1 cellular context compared by ENCODE assay signal in the genomic region with DNA sequence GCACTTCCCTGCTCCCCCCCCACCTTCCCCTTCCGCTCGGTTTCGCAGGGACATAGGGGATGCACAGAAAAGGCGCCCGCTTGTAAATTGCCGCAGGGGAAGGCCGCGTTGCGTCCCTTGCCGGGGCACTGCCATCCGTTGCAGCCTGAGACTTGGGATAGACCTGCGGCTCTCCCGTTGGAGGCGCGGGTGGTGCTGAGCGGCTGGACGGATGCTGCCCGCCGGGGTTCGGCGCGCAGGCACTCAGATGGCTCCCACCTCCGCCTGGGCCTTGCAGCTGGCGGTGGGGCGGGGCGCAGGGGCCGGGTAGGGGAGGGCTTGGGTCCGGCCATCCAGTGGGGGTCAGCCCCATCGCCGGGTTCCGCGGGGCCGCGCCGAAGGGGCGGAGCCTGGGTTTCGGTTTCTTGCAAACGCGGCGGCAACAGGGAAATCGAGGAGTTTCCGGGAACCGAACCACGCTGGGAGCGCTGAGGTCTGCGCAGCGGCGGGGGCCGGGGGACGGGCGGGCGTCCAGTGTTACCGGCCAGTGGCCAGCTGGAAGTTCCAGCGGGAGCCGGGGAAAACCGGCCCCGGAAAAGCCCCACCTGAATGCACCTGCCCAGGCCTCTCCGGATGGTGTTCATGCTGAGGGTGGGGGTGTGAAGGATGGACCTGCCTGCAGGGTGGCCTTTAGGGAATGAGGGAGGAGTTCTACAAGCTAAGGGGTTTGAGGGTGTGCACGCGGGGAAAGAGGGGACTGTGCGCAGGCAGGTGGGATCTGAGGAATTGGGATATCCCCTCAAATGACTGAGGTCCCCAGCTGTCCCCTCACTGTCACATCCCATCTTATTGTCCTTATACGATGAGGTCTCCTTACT.
A peak's percentile ranks its signal among the peaks of the same experiment; 100 is the strongest.
TF ChIP-seq lines count a peak whose summit lies in the region.

No MANE protein-coding gene starts in this region.

TF ChIP-seq in HepG2, 621 proteins besides CTCF, POLR2A, EP300 and RAD21 (continued from another document and continues in another):
- TF ChIP-seq, protein P1, sequence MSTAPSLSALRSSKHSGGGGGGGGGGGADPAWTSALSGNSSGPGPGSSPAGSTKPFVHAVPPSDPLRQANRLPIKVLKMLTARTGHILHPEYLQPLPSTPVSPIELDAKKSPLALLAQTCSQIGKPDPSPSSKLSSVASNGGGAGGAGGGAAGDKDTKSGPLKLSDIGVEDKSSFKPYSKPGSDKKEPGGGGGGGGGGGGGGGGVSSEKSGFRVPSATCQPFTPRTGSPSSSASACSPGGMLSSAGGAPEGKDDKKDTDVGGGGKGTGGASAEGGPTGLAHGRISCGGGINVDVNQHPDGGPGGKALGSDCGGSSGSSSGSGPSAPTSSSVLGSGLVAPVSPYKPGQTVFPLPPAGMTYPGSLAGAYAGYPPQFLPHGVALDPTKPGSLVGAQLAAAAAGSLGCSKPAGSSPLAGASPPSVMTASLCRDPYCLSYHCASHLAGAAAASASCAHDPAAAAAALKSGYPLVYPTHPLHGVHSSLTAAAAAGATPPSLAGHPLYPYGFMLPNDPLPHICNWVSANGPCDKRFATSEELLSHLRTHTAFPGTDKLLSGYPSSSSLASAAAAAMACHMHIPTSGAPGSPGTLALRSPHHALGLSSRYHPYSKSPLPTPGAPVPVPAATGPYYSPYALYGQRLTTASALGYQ (CRISPR knock-in tag; IDR thresholded peaks at IDR 0.05), result no peak
- TF ChIP-seq FOXO1 (CRISPR knock-in tag; IDR thresholded peaks at IDR 0.05) (no peak), PAX8 (CRISPR knock-in tag; IDR thresholded peaks at IDR 0.05; ENCODE audit: borderline replicate concordance) (no peak), ZNF20 (CRISPR knock-in tag; IDR thresholded peaks at IDR 0.05) (0 out of 2 replicates have a peak, but pooled peaks have one; percentile 57), SALL1 (CRISPR knock-in tag; IDR thresholded peaks at IDR 0.05) (0 out of 2 replicates have a peak, but pooled peaks have one; percentile 12), SMARCE1 (IDR thresholded peaks at IDR 0.05; ENCODE audit: borderline replicate concordance) (no peak), NCOA5 (CRISPR knock-in tag; IDR thresholded peaks at IDR 0.05) (no peak), ZNF615 (CRISPR knock-in tag; IDR thresholded peaks at IDR 0.05; ENCODE audit: borderline replicate concordance) (no peak), RELA (CRISPR knock-in tag; IDR thresholded peaks at IDR 0.05) (no peak), SNAI1 (CRISPR knock-in tag; IDR thresholded peaks at IDR 0.05; ENCODE audit: borderline replicate concordance) (peak; percentile 84), CBX5 (CRISPR knock-in tag; IDR thresholded peaks at IDR 0.05; ENCODE audit: borderline replicate concordance) (no peak), ZNF343 (CRISPR knock-in tag; IDR thresholded peaks at IDR 0.05) (0 out of 2 replicates have a peak, but pooled peaks have one; percentile 35), TBP (CRISPR knock-in tag; IDR thresholded peaks at IDR 0.05) (no peak), MYNN (CRISPR knock-in tag; IDR thresholded peaks at IDR 0.05; ENCODE audit: low read depth) (no peak), WIZ (CRISPR knock-in tag; IDR thresholded peaks at IDR 0.05) (0 out of 2 replicates have a peak, but pooled peaks have one; percentile 7), CCDC6 (CRISPR knock-in tag; IDR thresholded peaks at IDR 0.05) (peak; percentile 87), ZNF780A (CRISPR knock-in tag; IDR thresholded peaks at IDR 0.05) (no peak), NFATC3 (CRISPR knock-in tag; IDR thresholded peaks at IDR 0.05) (no peak), ZSCAN12 (CRISPR knock-in tag; IDR thresholded peaks at IDR 0.05) (no peak), ELF1 (CRISPR knock-in tag; IDR thresholded peaks at IDR 0.05) (no peak), RAD51 (IDR thresholded peaks at IDR 0.05; ENCODE audit: borderline replicate concordance) (no peak), JUN (CRISPR knock-in tag; IDR thresholded peaks at IDR 0.05) (no peak), ZNF34 (CRISPR knock-in tag; IDR thresholded peaks at IDR 0.05; ENCODE audit: borderline replicate concordance) (no peak), ZNF749 (CRISPR knock-in tag; IDR thresholded peaks at IDR 0.05; ENCODE audit: borderline replicate concordance) (peak; percentile 69; the same call in 1 of the 2 replicates), TBX3 (IDR thresholded peaks at IDR 0.05; ENCODE audit: borderline replicate concordance) (no peak), ZNF180 (CRISPR knock-in tag; IDR thresholded peaks at IDR 0.05; ENCODE audit: borderline replicate concordance, low read depth) (no peak), ZNF562 (CRISPR knock-in tag; IDR thresholded peaks at IDR 0.05; ENCODE audit: borderline replicate concordance) (no peak), ZNF484 (CRISPR knock-in tag; IDR thresholded peaks at IDR 0.05; ENCODE audit: borderline replicate concordance, low read depth) (no peak), SP1 (IDR thresholded peaks at IDR 0.05) (no peak), SP1 (CRISPR knock-in tag; IDR thresholded peaks at IDR 0.05) (peak; percentile 28; the same call in 1 of the 2 replicates), REPIN1 (CRISPR knock-in tag; IDR thresholded peaks at IDR 0.05; ENCODE audit: borderline replicate concordance, low read depth) (peak; percentile 70; the same call in 1 of the 2 replicates), RNF2 (conservative IDR thresholded peaks at IDR 0.05; ENCODE audit: low read depth) (no peak), ZNF274 (CRISPR knock-in tag; IDR thresholded peaks at IDR 0.05) (0 out of 2 replicates have a peak, but pooled peaks have one; percentile 41), ZNF160 (CRISPR knock-in tag; IDR thresholded peaks at IDR 0.05) (no peak), ZNF619 (CRISPR knock-in tag; IDR thresholded peaks at IDR 0.05) (0 out of 2 replicates have a peak, but pooled peaks have one; percentile 40)
- TF ChIP-seq, protein P2, sequence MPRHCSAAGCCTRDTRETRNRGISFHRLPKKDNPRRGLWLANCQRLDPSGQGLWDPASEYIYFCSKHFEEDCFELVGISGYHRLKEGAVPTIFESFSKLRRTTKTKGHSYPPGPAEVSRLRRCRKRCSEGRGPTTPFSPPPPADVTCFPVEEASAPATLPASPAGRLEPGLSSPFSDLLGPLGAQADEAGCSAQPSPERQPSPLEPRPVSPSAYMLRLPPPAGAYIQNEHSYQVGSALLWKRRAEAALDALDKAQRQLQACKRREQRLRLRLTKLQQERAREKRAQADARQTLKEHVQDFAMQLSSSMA (CRISPR knock-in tag; IDR thresholded peaks at IDR 0.05), result no peak
- TF ChIP-seq, protein P3, sequence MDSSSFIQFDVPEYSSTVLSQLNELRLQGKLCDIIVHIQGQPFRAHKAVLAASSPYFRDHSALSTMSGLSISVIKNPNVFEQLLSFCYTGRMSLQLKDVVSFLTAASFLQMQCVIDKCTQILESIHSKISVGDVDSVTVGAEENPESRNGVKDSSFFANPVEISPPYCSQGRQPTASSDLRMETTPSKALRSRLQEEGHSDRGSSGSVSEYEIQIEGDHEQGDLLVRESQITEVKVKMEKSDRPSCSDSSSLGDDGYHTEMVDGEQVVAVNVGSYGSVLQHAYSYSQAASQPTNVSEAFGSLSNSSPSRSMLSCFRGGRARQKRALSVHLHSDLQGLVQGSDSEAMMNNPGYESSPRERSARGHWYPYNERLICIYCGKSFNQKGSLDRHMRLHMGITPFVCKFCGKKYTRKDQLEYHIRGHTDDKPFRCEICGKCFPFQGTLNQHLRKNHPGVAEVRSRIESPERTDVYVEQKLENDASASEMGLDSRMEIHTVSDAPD (CRISPR knock-in tag; IDR thresholded peaks at IDR 0.05), result no peak
- TF ChIP-seq, protein P4, sequence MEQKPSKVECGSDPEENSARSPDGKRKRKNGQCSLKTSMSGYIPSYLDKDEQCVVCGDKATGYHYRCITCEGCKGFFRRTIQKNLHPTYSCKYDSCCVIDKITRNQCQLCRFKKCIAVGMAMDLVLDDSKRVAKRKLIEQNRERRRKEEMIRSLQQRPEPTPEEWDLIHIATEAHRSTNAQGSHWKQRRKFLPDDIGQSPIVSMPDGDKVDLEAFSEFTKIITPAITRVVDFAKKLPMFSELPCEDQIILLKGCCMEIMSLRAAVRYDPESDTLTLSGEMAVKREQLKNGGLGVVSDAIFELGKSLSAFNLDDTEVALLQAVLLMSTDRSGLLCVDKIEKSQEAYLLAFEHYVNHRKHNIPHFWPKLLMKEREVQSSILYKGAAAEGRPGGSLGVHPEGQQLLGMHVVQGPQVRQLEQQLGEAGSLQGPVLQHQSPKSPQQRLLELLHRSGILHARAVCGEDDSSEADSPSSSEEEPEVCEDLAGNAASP (CRISPR knock-in tag; IDR thresholded peaks at IDR 0.05; ENCODE audit: borderline replicate concordance), result no peak
- TF ChIP-seq, protein P5, sequence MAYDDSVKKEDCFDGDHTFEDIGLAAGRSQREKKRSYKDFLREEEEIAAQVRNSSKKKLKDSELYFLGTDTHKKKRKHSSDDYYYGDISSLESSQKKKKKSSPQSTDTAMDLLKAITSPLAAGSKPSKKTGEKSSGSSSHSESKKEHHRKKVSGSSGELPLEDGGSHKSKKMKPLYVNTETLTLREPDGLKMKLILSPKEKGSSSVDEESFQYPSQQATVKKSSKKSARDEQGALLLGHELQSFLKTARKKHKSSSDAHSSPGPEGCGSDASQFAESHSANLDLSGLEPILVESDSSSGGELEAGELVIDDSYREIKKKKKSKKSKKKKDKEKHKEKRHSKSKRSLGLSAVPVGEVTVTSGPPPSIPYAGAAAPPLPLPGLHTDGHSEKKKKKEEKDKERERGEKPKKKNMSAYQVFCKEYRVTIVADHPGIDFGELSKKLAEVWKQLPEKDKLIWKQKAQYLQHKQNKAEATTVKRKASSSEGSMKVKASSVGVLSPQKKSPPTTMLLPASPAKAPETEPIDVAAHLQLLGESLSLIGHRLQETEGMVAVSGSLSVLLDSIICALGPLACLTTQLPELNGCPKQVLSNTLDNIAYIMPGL (CRISPR knock-in tag; IDR thresholded peaks at IDR 0.05; ENCODE audit: borderline replicate concordance in 1 of 2, low read depth in 1 of 2), result peak in 1 of 2 experiments; percentile 40; a peak in 3 of 4 replicates
- TF ChIP-seq, protein P6, sequence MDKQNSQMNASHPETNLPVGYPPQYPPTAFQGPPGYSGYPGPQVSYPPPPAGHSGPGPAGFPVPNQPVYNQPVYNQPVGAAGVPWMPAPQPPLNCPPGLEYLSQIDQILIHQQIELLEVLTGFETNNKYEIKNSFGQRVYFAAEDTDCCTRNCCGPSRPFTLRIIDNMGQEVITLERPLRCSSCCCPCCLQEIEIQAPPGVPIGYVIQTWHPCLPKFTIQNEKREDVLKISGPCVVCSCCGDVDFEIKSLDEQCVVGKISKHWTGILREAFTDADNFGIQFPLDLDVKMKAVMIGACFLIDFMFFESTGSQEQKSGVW (CRISPR knock-in tag; IDR thresholded peaks at IDR 0.05; ENCODE audit: borderline replicate concordance), result no peak
- TF ChIP-seq, protein P7, sequence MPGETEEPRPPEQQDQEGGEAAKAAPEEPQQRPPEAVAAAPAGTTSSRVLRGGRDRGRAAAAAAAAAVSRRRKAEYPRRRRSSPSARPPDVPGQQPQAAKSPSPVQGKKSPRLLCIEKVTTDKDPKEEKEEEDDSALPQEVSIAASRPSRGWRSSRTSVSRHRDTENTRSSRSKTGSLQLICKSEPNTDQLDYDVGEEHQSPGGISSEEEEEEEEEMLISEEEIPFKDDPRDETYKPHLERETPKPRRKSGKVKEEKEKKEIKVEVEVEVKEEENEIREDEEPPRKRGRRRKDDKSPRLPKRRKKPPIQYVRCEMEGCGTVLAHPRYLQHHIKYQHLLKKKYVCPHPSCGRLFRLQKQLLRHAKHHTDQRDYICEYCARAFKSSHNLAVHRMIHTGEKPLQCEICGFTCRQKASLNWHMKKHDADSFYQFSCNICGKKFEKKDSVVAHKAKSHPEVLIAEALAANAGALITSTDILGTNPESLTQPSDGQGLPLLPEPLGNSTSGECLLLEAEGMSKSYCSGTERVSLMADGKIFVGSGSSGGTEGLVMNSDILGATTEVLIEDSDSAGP (CRISPR knock-in tag; IDR thresholded peaks at IDR 0.05; ENCODE audit: borderline replicate concordance), result peak; percentile 14; the same call in 1 of the 2 replicates
- TF ChIP-seq, protein P8, sequence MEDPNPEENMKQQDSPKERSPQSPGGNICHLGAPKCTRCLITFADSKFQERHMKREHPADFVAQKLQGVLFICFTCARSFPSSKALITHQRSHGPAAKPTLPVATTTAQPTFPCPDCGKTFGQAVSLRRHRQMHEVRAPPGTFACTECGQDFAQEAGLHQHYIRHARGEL (CRISPR knock-in tag; IDR thresholded peaks at IDR 0.05), result no peak
- TF ChIP-seq, protein P9, sequence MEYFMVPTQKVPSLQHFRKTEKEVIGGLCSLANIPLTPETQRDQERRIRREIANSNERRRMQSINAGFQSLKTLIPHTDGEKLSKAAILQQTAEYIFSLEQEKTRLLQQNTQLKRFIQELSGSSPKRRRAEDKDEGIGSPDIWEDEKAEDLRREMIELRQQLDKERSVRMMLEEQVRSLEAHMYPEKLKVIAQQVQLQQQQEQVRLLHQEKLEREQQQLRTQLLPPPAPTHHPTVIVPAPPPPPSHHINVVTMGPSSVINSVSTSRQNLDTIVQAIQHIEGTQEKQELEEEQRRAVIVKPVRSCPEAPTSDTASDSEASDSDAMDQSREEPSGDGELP (IDR thresholded peaks at IDR 0.05; ENCODE audit: borderline replicate concordance, low read depth), result peak; percentile 88
- TF ChIP-seq, protein P10, sequence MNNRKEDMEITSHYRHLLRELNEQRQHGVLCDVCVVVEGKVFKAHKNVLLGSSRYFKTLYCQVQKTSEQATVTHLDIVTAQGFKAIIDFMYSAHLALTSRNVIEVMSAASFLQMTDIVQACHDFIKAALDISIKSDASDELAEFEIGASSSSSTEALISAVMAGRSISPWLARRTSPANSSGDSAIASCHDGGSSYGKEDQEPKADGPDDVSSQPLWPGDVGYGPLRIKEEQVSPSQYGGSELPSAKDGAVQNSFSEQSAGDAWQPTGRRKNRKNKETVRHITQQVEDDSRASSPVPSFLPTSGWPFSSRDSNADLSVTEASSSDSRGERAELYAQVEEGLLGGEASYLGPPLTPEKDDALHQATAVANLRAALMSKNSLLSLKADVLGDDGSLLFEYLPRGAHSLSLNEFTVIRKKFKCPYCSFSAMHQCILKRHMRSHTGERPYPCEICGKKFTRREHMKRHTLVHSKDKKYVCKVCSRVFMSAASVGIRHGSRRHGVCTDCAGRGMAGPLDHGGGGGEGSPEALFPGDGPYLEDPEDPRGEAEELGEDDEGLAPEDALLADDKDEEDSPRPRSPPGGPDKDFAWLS (CRISPR knock-in tag; IDR thresholded peaks at IDR 0.05; ENCODE audit: borderline replicate concordance), result peak; percentile 86; the same call in 1 of the 2 replicates
